Comparison of ENCODE assay signal across 20 cellular contexts in the genomic region with DNA sequence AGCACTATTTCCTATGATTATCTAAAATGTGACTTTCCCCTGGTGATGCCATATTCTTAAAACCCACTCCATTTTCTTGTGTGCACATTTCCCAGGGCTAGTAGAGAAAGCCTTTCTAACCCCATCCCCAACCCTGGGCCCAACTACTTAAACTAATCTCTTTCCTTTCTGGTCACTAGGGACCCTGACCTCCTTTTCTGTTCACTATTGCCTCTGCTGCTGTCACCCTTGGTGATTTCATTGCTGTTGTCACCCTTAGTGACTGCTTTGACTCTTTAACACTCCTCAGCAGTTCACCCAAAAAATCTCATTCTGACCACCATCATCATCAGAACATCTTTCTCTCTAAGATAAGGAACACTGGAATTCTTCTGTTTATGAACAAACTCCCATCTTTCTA. TPM values are rescaled to one million over a fixed set of nuclear protein-coding genes. Genes with fewer than 3 reads are reported as not detected.
DNase-seq lines count a peak whose midpoint lies in the region; ATAC-seq, FAIRE-seq and TF ChIP-seq lines count a peak whose summit lies in the region.
"Had no signal": no experiment of that assay in that cellular context is flagged by ENCODE, and none has a peak within 500 bp of the region (broad histone marks: within the 10 kb centered on the region; RNA-seq: fewer than 3 reads in every experiment).

No MANE protein-coding gene starts in this region.

- no peak overlapping the region for H3K27ac Mint-ChIP-seq in stimulated activated naive CD8-positive, alpha-beta T cell treated with anti-CD3 and anti-CD28 coated beads, Interleukin-15, amount 100 ng/mL, for 72 hours
- H3K27ac Mint-ChIP-seq: CD4-positive, alpha-beta memory T cell had no signal

- FAIRE-seq in GM12878 (lab: Jason Lieb, UNC), result no peak
- FAIRE-seq: GM12892, H1 had no signal

- BruUV-seq in GM12878 (replicated peaks; lab: Mats Ljungman, UMichigan), result no TSS peak
- no TSS peak for BruUV-seq in PC-3 (replicated peaks; lab: Mats Ljungman, UMichigan)

- no peaks in the 10 kb centered on the region for H3K4me1 Mint-ChIP-seq in stimulated activated naive CD8-positive, alpha-beta T cell treated with anti-CD3 and anti-CD28 coated beads, Interleukin-15, amount 100 ng/mL, for 72 hours
- H3K4me1 Mint-ChIP-seq: CD4-positive, alpha-beta memory T cell had no signal

- no peaks in the 10 kb centered on the region for H3K9me3 Mint-ChIP-seq in stimulated activated naive CD8-positive, alpha-beta T cell treated with anti-CD3 and anti-CD28 coated beads, Interleukin-15, amount 100 ng/mL, for 72 hours
- H3K9me3 Mint-ChIP-seq: CD4-positive, alpha-beta memory T cell had no signal

- TF ChIP-seq CTCF in GM12878 (IDR thresholded peaks at IDR 0.05 in 2 of 3, conservative IDR thresholded peaks at IDR 0.05 in 1 of 3; ENCODE audit: control insufficient read depth in 2 of 3, extremely low read depth in 1 of 3, insufficient read depth in 1 of 3, low read depth in 3 of 3, low read length in 3 of 3), result no peak
- no peak for TF ChIP-seq CTCF in uterus (IDR thresholded peaks at IDR 0.05)
- TF ChIP-seq CTCF in PC-3 (conservative IDR thresholded peaks at IDR 0.05; ENCODE audit: low read depth, low read length), result no peak

- no peaks in the 10 kb centered on the region for H4K20me1 ChIP-seq in GM12878 (ENCODE audit: control insufficient read depth, insufficient read depth)
- H4K20me1 ChIP-seq in PC-3 (ENCODE audit: low read length), result no peaks in the 10 kb centered on the region

- H3K9me2 ChIP-seq in PC-3 (replicated peaks; ENCODE audit: low read length), result no peaks in the 10 kb centered on the region

- no peak overlapping the region for H3K27ac ChIP-seq in GM12878 (ENCODE audit: control insufficient read depth, insufficient read depth)
- peak overlapping the region; percentile 10 to 17 for H3K27ac ChIP-seq in uterus
- no peak overlapping the region for H3K27ac ChIP-seq in PC-3 (ENCODE audit: low read length)

- intact Hi-C loops in GM12878 (cut with micrococcal nuclease; ENCODE audit: unreplicated experiment), result no loop called here
- intact Hi-C loops in uterus (cut with DNase I; ENCODE audit: low total_unique reads), result no loop called here
- intact Hi-C loops in PC-3 (cut with micrococcal nuclease), result no loop called here

- no peak overlapping the region for H3K4me3 ChIP-seq in GM12878
- no peak overlapping the region for H3K4me3 ChIP-seq in uterus
- H3K4me3 ChIP-seq in PC-3 (ENCODE audit: low read length), result no peak overlapping the region

- TF ChIP-seq POLR2A in GM12878 (IDR thresholded peaks at IDR 0.05; ENCODE audit: low read depth, low read length), result no peak
- TF ChIP-seq POLR2A in uterus (IDR thresholded peaks at IDR 0.05), result no peak

- POLR2A ChIA-PET in GM12878 (lab: Charles Lee) (no interaction called here), PC-3 (lab: Charles Lee; ENCODE audit: unreplicated experiment) (no interaction called here)

- in situ Hi-C loops in GM12878 (cut with MboI), result no loop called here

- H3K27me3 Mint-ChIP-seq in stimulated activated naive CD8-positive, alpha-beta T cell treated with anti-CD3 and anti-CD28 coated beads, Interleukin-15, amount 100 ng/mL, for 72 hours, result no peaks in the 10 kb centered on the region
- H3K27me3 Mint-ChIP-seq: CD4-positive, alpha-beta memory T cell had no signal

- no peak for TF ChIP-seq EP300 in GM12878 (IDR thresholded peaks at IDR 0.05; ENCODE audit: borderline replicate concordance in 1 of 2, control insufficient read depth in 1 of 2, low read depth in 2 of 2, low read length in 2 of 2)

- no peaks in the 10 kb centered on the region for H3K79me2 ChIP-seq in GM12878 (ENCODE audit: control insufficient read depth, insufficient read depth, low read length)
- H3K79me2 ChIP-seq in PC-3 (ENCODE audit: low read length), result no peaks in the 10 kb centered on the region

- no peak overlapping the region for H3K9ac ChIP-seq in GM12878 (ENCODE audit: control insufficient read depth, insufficient read depth, low read length)
- H3K9ac ChIP-seq in PC-3 (ENCODE audit: low read length), result no peak overlapping the region

- H3F3A ChIP-seq in PC-3 (ENCODE audit: low read length, unreplicated experiment), result no peaks in the 10 kb centered on the region

- no peaks in the 10 kb centered on the region for H3K36me3 ChIP-seq in GM12878 (ENCODE audit: control insufficient read depth in 2 of 2, insufficient read depth in 2 of 2, low read length in 1 of 2)
- no peaks in the 10 kb centered on the region for H3K36me3 ChIP-seq in uterus
- no peaks in the 10 kb centered on the region for H3K36me3 ChIP-seq in PC-3 (ENCODE audit: low read depth, low read length)

- H3K4me1 ChIP-seq in GM12878 (ENCODE audit: control insufficient read depth, insufficient read depth, low read length), result no peaks in the 10 kb centered on the region
- H3K4me1 ChIP-seq in uterus, result no peaks in the 10 kb centered on the region
- peaks cover 18% of the 10 kb centered on the region for H3K4me1 ChIP-seq in PC-3 (ENCODE audit: insufficient read depth, low read length)

- no peak for TF ChIP-seq RAD21 in GM12878 (IDR thresholded peaks at IDR 0.05; ENCODE audit: insufficient read depth, low read depth, low read length)

- no peak overlapping the region for H3K4me3 Mint-ChIP-seq in stimulated activated naive CD8-positive, alpha-beta T cell treated with anti-CD3 and anti-CD28 coated beads, Interleukin-15, amount 100 ng/mL, for 72 hours
- H3K4me3 Mint-ChIP-seq: CD4-positive, alpha-beta memory T cell had no signal

- CTCF ChIA-PET in GM12878 (lab: Yijun Ruan, JAX), result no interaction called here
- CTCF ChIA-PET in PC-3 (lab: Charles Lee), result no interaction called here

- SMC1A ChIA-PET in GM12878 (lab: Charles Lee; ENCODE audit: uncharacterized antibody, unreplicated experiment), result no interaction called here

- ATAC-seq in stimulated activated naive CD8-positive, alpha-beta T cell treated with anti-CD3 and anti-CD28 coated beads, Interleukin-15, amount 100 ng/mL, for 72 hours, result peak; percentile 67
- ATAC-seq in stimulated activated naive CD8-positive, alpha-beta T cell treated with anti-CD3 and anti-CD28 coated beads, Interleukin-15, Interleukin-2, amounts not matched to agents 100 U/mL and 50 U/mL, for 24 hours, result no peak
- peak; percentile 32; the same call in 2 of the 3 replicates for ATAC-seq in GM12878
- ATAC-seq in PC-3, result no peak

- DNase-seq in stimulated activated naive CD8-positive, alpha-beta T cell treated with anti-CD3 and anti-CD28 coated beads, Interleukin-15, amount 100 ng/mL, for 72 hours, result no peak
- DNase-seq in stimulated activated naive CD8-positive, alpha-beta T cell treated with anti-CD3 and anti-CD28 coated beads, Interleukin-15, Interleukin-2, amounts not matched to agents 100 U/mL and 50 U/mL, for 24 hours, result no peak
- DNase-seq in GM12878 (ENCODE audit: low read depth, low spot score) (no peak), uterus (no peak), PC-3 (no peak), ecto neural progenitor cell (ENCODE audit: low spot score) (no peak)
- DNase-seq: C1 segment of cervical spinal cord; Calu3; CD4-positive, alpha-beta memory T cell; COR-L47; DMS53; DMS79 treated with DMSO at 0.1 percent for 48 hours; GF-D8; H7; HCEC 1CT had no signal

- H3K4me2 ChIP-seq in GM12878 (ENCODE audit: control insufficient read depth, insufficient read depth) (no peak overlapping the region), PC-3 (ENCODE audit: low read length) (no peak overlapping the region)

- RAD21 ChIA-PET in GM12878 (lab: Charles Lee; ENCODE audit: unreplicated experiment), result no interaction called here

- H3K9me3 ChIP-seq in GM12878 (replicated peaks; ENCODE audit: control insufficient read depth, insufficient read depth, low read length) (no peaks in the 10 kb centered on the region), uterus (no peaks in the 10 kb centered on the region), PC-3 (ENCODE audit: low read length) (no peaks in the 10 kb centered on the region)

- H3K27me3 ChIP-seq in GM12878 (replicated peaks in 1 of 2; ENCODE audit: control insufficient read depth in 2 of 2, insufficient read depth in 2 of 2, low read length in 1 of 2) (no peaks in the 10 kb centered on the region), uterus (no peaks in the 10 kb centered on the region), PC-3 (ENCODE audit: low read length) (no peaks in the 10 kb centered on the region)

- H2AFZ ChIP-seq in GM12878 (ENCODE audit: control insufficient read depth, low read depth, low read length) (no peak overlapping the region), PC-3 (ENCODE audit: low read length) (no peak overlapping the region)

TF ChIP-seq in GM12878, 131 proteins besides CTCF, POLR2A, EP300 and RAD21 (continues in another document):
- TF ChIP-seq, protein P1, sequence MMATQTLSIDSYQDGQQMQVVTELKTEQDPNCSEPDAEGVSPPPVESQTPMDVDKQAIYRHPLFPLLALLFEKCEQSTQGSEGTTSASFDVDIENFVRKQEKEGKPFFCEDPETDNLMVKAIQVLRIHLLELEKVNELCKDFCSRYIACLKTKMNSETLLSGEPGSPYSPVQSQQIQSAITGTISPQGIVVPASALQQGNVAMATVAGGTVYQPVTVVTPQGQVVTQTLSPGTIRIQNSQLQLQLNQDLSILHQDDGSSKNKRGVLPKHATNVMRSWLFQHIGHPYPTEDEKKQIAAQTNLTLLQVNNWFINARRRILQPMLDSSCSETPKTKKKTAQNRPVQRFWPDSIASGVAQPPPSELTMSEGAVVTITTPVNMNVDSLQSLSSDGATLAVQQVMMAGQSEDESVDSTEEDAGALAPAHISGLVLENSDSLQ (IDR thresholded peaks at IDR 0.05), result no peak
- TF ChIP-seq CREB1 (IDR thresholded peaks at IDR 0.05; ENCODE audit: low read depth), result no peak
- no peak for TF ChIP-seq CREM (IDR thresholded peaks at IDR 0.05; ENCODE audit: low read depth)
- TF ChIP-seq EGR1 (IDR thresholded peaks at IDR 0.05; ENCODE audit: borderline replicate concordance in 1 of 2, low read depth in 2 of 2, low read length in 2 of 2), result no peak

RNA-seq across cellular contexts. Expression of a gene that starts 16.9 kb away (rescaled TPM):
- total RNA-seq in GM12878 (2013; cell fraction: nucleolus; rRNA removed), result not detected in 2 replicates
- total RNA-seq in GM12878 (2014; rRNA removed) (not detected in 2 replicates), GM12878 (2014; rRNA removed; fragmentation: Illumina TruSeq; extraction: Trizol) (not detected in 2 replicates), GM12878 (2021) (not detected in 2 replicates), uterus (100 to 1,000 TPM in 1 of 4 donors, 10 to 100 TPM in 2, 1 to 10 TPM in 1; 6.9 to 152 (median 60.0) TPM), PC-3 (2014; rRNA removed) (1.6 and 2.7 TPM in 2 replicates)
- not detected for polyA plus RNA-seq in GM12878 (2011; ENCODE audit: low read depth)
- polyA plus RNA-seq in GM12878 (2011; rRNA removed) (0.03 TPM in 1 of 2 replicates, not detected in the other), GM12878 (2014; fragmentation: Illumina TruSeq; extraction: Trizol) (not detected in 2 replicates), GM12878 (2014; fragmentation: Nextera tagmentation; extraction: Ambion mirVana) (not detected), GM12878 (2014; rRNA removed) (not detected in 2 replicates), GM12878 (2016; fragmentation: Nextera tagmentation; extraction: Ambion mirVana) (not detected)
- polyA plus RNA-seq in GM12878 (2011; cell fraction: cytosol; rRNA removed), result not detected in 2 replicates
- not detected in 2 replicates for polyA plus RNA-seq in GM12878 (2011; cell fraction: nucleus; rRNA removed)
- polyA plus RNA-seq in GM12878 (2012), result not detected in 2 replicates
- polyA minus RNA-seq in GM12878 (2011; rRNA and poly(A)+ RNA removed), result not detected in 2 replicates
- polyA minus RNA-seq in GM12878 (2011; cell fraction: cytosol; rRNA and poly(A)+ RNA removed), result not detected in 2 replicates
- not detected in 2 replicates for polyA minus RNA-seq in GM12878 (2011; cell fraction: nucleus; rRNA and poly(A)+ RNA removed)
- total RNA-seq: A172; CD4-positive, alpha-beta memory T cell; G401; H1 had no signal
- polyA plus RNA-seq: BJ; CD4-positive, alpha-beta memory T cell; H1 had no signal

Comparison
In these comparisons a context has a peak if more than half of its experiments do, and no peak if none do; other contexts are left out.
1. ATAC-seq: peak in stimulated activated naive CD8-positive, alpha-beta T cell treated with anti-CD3 and anti-CD28 coated beads, Interleukin-15, amount 100 ng/mL, for 72 hours (single experiment) and GM12878 (single experiment); none in stimulated activated naive CD8-positive, alpha-beta T cell treated with anti-CD3 and anti-CD28 coated beads, Interleukin-15, Interleukin-2, amounts not matched to agents 100 U/mL and 50 U/mL, for 24 hours (single experiment) and PC-3 (single experiment).
2. H3K27ac ChIP-seq: peak in uterus (2 of 2); none in GM12878 (single experiment) and PC-3 (single experiment).